ENCODE assay signal across 22 cellular contexts in genomic region chr5:1951165-1951816, GRCh38.
DNase-seq lines count a peak whose midpoint lies in the region; ATAC-seq, FAIRE-seq and TF ChIP-seq lines count a peak whose summit lies in the region.
"Had no signal": no experiment of that assay in that cellular context is flagged by ENCODE, and none has a peak within 500 bp of the region (broad histone marks: within the 10 kb centered on the region; RNA-seq: fewer than 3 reads in every experiment).

No MANE protein-coding gene starts in this region.

- H3K4me1 ChIP-seq in keratinocyte (ENCODE audit: control insufficient read depth, extremely low read depth, insufficient read depth, low read length) = peaks cover 23% of the 10 kb centered on the region
- H3K4me1 ChIP-seq: Peyer's patch had no signal

- H3K9ac ChIP-seq in keratinocyte (ENCODE audit: control insufficient read depth, extremely low read depth, insufficient read depth, low read length) = no peak overlapping the region

- H4K20me1 ChIP-seq in keratinocyte (ENCODE audit: control insufficient read depth, extremely low read depth, insufficient read depth, low read length) = no peaks in the 10 kb centered on the region

- ATAC-seq in activated naive CD8-positive, alpha-beta T cell treated with anti-CD3 and anti-CD28 coated beads, Interleukin-2, amount 10 ng/mL, durations not matched to agents 7 days and 5 days (ENCODE audit: low read depth) = no peak
- ATAC-seq in activated naive CD8-positive, alpha-beta T cell treated with anti-CD3 and anti-CD28 coated beads, Interleukin-2, amount 50 U/mL, for 24 hours = no peak
- ATAC-seq in WTC11 = no peak

- H3K9me3 ChIP-seq in keratinocyte (ENCODE audit: control insufficient read depth, low read depth, low read length) = peaks cover 5% of the 10 kb centered on the region
- H3K9me3 ChIP-seq: MG63, Peyer's patch had no signal

- DNase-seq in activated naive CD8-positive, alpha-beta T cell treated with anti-CD3 and anti-CD28 coated beads, Interleukin-2, amount 10 ng/mL, durations not matched to agents 7 days and 5 days = no peak
- DNase-seq in activated naive CD8-positive, alpha-beta T cell treated with anti-CD3 and anti-CD28 coated beads, Interleukin-2, amount 50 U/mL, for 24 hours = no peak
- no peak for DNase-seq in WTC11 (ENCODE audit: low spot score)
- no peak for DNase-seq in keratinocyte (ENCODE audit: low read depth, low spot score)
- DNase-seq in urothelium cell line (ENCODE audit: low spot score) = no peak
- DNase-seq in T-helper 2 cell = no peak
- DNase-seq in retina = no peak
- no peak for DNase-seq in GM13977 (ENCODE audit: low spot score)
- DNase-seq: 8988T; CD4-positive, CD25-positive, alpha-beta regulatory T cell; HFFc6; Karpas-422; NCI-H1048; NCI-H146; NCI-H2029 treated with DMSO at 0.1 percent for 48 hours; NCI-H446 treated with DMSO at 0.1 percent for 48 hours; Peyer's patch; Right ventricle myocardium superior had no signal

- H3K36me3 Mint-ChIP-seq in activated naive CD8-positive, alpha-beta T cell treated with anti-CD3 and anti-CD28 coated beads, Interleukin-2, amount 10 ng/mL, durations not matched to agents 7 days and 5 days = no peaks in the 10 kb centered on the region
- H3K36me3 Mint-ChIP-seq in activated naive CD8-positive, alpha-beta T cell treated with anti-CD3 and anti-CD28 coated beads, Interleukin-2, amount 50 U/mL, for 24 hours (ENCODE audit: low read depth) = no peaks in the 10 kb centered on the region
- peaks cover 2% of the 10 kb centered on the region; the same call in 1 of the 2 replicates for H3K36me3 Mint-ChIP-seq in WTC11
- H3K36me3 Mint-ChIP-seq: CD4-positive, CD25-positive, alpha-beta regulatory T cell; IgD-negative memory B cell had no signal

- peaks cover 15% of the 10 kb centered on the region for H3K27me3 Mint-ChIP-seq in activated naive CD8-positive, alpha-beta T cell treated with anti-CD3 and anti-CD28 coated beads, Interleukin-2, amount 10 ng/mL, durations not matched to agents 7 days and 5 days
- peaks cover 25% of the 10 kb centered on the region for H3K27me3 Mint-ChIP-seq in activated naive CD8-positive, alpha-beta T cell treated with anti-CD3 and anti-CD28 coated beads, Interleukin-2, amount 50 U/mL, for 24 hours
- H3K27me3 Mint-ChIP-seq in WTC11 (ENCODE audit: low read depth) = peaks cover 4% of the 10 kb centered on the region; the same call in 1 of the 2 replicates

- no peaks in the 10 kb centered on the region for H3K9me1 ChIP-seq in keratinocyte (ENCODE audit: control insufficient read depth, extremely low read depth, insufficient read depth, low read length)

- no peaks in the 10 kb centered on the region for H3K27me3 ChIP-seq in keratinocyte (ENCODE audit: control insufficient read depth, extremely low read depth, insufficient read depth, low read length)
- H3K27me3 ChIP-seq: MG63, Peyer's patch had no signal

- POLR2A ChIA-PET in activated naive CD8-positive, alpha-beta T cell treated with anti-CD3 and anti-CD28 coated beads, Interleukin-2, amount 10 ng/mL, durations not matched to agents 7 days and 5 days (lab: Charles Lee) = no interaction called here
- POLR2A ChIA-PET in WTC11 (lab: Charles Lee) = no interaction called here

- no peaks in the 10 kb centered on the region for H3K36me3 ChIP-seq in keratinocyte (ENCODE audit: control insufficient read depth in 2 of 2, extremely low read depth in 1 of 2, insufficient read depth in 2 of 2, low read length in 2 of 2)
- H3K36me3 ChIP-seq: MG63, Peyer's patch had no signal

- in situ Hi-C loops in GM13977 (cut with MboI; ENCODE audit: low pct_unique_long_range_greater_than_20kb, low sequenced_read_pairs, unreplicated experiment) = no loop called here

- H3K27ac Mint-ChIP-seq in activated naive CD8-positive, alpha-beta T cell treated with anti-CD3 and anti-CD28 coated beads, Interleukin-2, amount 10 ng/mL, durations not matched to agents 7 days and 5 days = peak overlapping the region; percentile 48
- no peak overlapping the region for H3K27ac Mint-ChIP-seq in activated naive CD8-positive, alpha-beta T cell treated with anti-CD3 and anti-CD28 coated beads, Interleukin-2, amount 50 U/mL, for 24 hours
- H3K27ac Mint-ChIP-seq in WTC11 = no peak overlapping the region
- H3K27ac Mint-ChIP-seq: CD4-positive, CD25-positive, alpha-beta regulatory T cell; HFFc6; IgD-negative memory B cell had no signal

- no peak overlapping the region for H3K4me2 ChIP-seq in keratinocyte (ENCODE audit: control insufficient read depth, extremely low read depth, insufficient read depth, low read depth, low read length)

- no peak for TF ChIP-seq CTCF in WTC11 (IDR thresholded peaks at IDR 0.05)
- TF ChIP-seq CTCF in keratinocyte (optimal IDR thresholded peaks at IDR 0.05 in 1 of 3, IDR thresholded peaks at IDR 0.05 in 1 of 3, conservative IDR thresholded peaks at IDR 0.05 in 1 of 3; ENCODE audit: extremely low read depth in 1 of 3, insufficient read depth in 2 of 3, low read length in 3 of 3) = no peak
- no peak for TF ChIP-seq CTCF in GM13977 (IDR thresholded peaks at IDR 0.05; ENCODE audit: extremely low read depth, insufficient read depth, missing control alignments)

- no peaks in the 10 kb centered on the region for H3K4me1 Mint-ChIP-seq in activated naive CD8-positive, alpha-beta T cell treated with anti-CD3 and anti-CD28 coated beads, Interleukin-2, amount 10 ng/mL, durations not matched to agents 7 days and 5 days
- H3K4me1 Mint-ChIP-seq in activated naive CD8-positive, alpha-beta T cell treated with anti-CD3 and anti-CD28 coated beads, Interleukin-2, amount 50 U/mL, for 24 hours = no peaks in the 10 kb centered on the region
- peaks cover 35% of the 10 kb centered on the region for H3K4me1 Mint-ChIP-seq in WTC11
- H3K4me1 Mint-ChIP-seq: CD4-positive, CD25-positive, alpha-beta regulatory T cell; IgD-negative memory B cell had no signal

- H2AFZ ChIP-seq in keratinocyte (ENCODE audit: control insufficient read depth, low read length) = no peak overlapping the region

- H3K27ac ChIP-seq in keratinocyte (ENCODE audit: control insufficient read depth, insufficient read depth, low read length) = peak overlapping the region; percentile 96
- H3K27ac ChIP-seq: Peyer's patch, SK-N-MC had no signal

- H3K4me3 Mint-ChIP-seq in activated naive CD8-positive, alpha-beta T cell treated with anti-CD3 and anti-CD28 coated beads, Interleukin-2, amount 10 ng/mL, durations not matched to agents 7 days and 5 days = no peak overlapping the region
- no peak overlapping the region for H3K4me3 Mint-ChIP-seq in activated naive CD8-positive, alpha-beta T cell treated with anti-CD3 and anti-CD28 coated beads, Interleukin-2, amount 50 U/mL, for 24 hours
- no peak overlapping the region for H3K4me3 Mint-ChIP-seq in WTC11
- H3K4me3 Mint-ChIP-seq: CD4-positive, CD25-positive, alpha-beta regulatory T cell; HFFc6; IgD-negative memory B cell had no signal

- FAIRE-seq in keratinocyte (lab: Jason Lieb, UNC) (no peak), urothelium cell line (lab: Jason Lieb, UNC) (peak; percentile 96)
- FAIRE-seq: H54 had no signal

- dilution Hi-C loops in keratinocyte (cut with MboI; ENCODE audit: extremely low pct_ligation_motif_present, low sequenced_read_pairs) = no loop called here

- H3K4me3 ChIP-seq in keratinocyte (ENCODE audit: control insufficient read depth in 2 of 3, extremely low read depth in 1 of 3, insufficient read depth in 2 of 3, low read depth in 1 of 3, low read length in 3 of 3) = no peak overlapping the region
- H3K4me3 ChIP-seq: MG63, Peyer's patch, SK-N-MC had no signal

- no peaks in the 10 kb centered on the region for H3K9me3 Mint-ChIP-seq in activated naive CD8-positive, alpha-beta T cell treated with anti-CD3 and anti-CD28 coated beads, Interleukin-2, amount 10 ng/mL, durations not matched to agents 7 days and 5 days
- H3K9me3 Mint-ChIP-seq in activated naive CD8-positive, alpha-beta T cell treated with anti-CD3 and anti-CD28 coated beads, Interleukin-2, amount 50 U/mL, for 24 hours = no peaks in the 10 kb centered on the region
- 0 out of 2 replicates have a peak, but pooled peaks cover 4% of the 10 kb centered on the region for H3K9me3 Mint-ChIP-seq in WTC11

- CTCF ChIA-PET in WTC11 (lab: Charles Lee) = no interaction called here

- H3K79me2 ChIP-seq in keratinocyte (ENCODE audit: control insufficient read depth, insufficient read depth, low read length) = no peaks in the 10 kb centered on the region

TF ChIP-seq in WTC11, 78 proteins besides CTCF, POLR2A, EP300 and RAD21:
- TF ChIP-seq GABPB1 (CRISPR knock-in tag; IDR thresholded peaks at IDR 0.05) (no peak), NR2C2 (CRISPR knock-in tag; IDR thresholded peaks at IDR 0.05) (0 out of 2 replicates have a peak, but pooled peaks have one; percentile 19), ZNF138 (CRISPR knock-in tag; conservative IDR thresholded peaks at IDR 0.05) (no peak), ZNF232 (CRISPR knock-in tag; IDR thresholded peaks at IDR 0.05) (no peak)
- TF ChIP-seq, protein P1, sequence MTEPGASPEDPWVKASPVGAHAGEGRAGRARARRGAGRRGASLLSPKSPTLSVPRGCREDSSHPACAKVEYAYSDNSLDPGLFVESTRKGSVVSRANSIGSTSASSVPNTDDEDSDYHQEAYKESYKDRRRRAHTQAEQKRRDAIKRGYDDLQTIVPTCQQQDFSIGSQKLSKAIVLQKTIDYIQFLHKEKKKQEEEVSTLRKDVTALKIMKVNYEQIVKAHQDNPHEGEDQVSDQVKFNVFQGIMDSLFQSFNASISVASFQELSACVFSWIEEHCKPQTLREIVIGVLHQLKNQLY (CRISPR knock-in tag; IDR thresholded peaks at IDR 0.05) = no peak
- TF ChIP-seq, protein P2, sequence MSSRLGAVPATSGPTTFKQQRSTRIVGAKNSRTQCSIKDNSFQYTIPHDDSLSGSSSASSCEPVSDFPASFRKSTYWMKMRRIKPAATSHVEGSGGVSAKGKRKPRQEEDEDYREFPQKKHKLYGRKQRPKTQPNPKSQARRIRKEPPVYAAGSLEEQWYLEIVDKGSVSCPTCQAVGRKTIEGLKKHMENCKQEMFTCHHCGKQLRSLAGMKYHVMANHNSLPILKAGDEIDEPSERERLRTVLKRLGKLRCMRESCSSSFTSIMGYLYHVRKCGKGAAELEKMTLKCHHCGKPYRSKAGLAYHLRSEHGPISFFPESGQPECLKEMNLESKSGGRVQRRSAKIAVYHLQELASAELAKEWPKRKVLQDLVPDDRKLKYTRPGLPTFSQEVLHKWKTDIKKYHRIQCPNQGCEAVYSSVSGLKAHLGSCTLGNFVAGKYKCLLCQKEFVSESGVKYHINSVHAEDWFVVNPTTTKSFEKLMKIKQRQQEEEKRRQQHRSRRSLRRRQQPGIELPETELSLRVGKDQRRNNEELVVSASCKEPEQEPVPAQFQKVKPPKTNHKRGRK (CRISPR knock-in tag; IDR thresholded peaks at IDR 0.05; ENCODE audit: borderline replicate concordance) = no peak
